ENCODE assay signal across 11 cellular contexts in the genomic region with DNA sequence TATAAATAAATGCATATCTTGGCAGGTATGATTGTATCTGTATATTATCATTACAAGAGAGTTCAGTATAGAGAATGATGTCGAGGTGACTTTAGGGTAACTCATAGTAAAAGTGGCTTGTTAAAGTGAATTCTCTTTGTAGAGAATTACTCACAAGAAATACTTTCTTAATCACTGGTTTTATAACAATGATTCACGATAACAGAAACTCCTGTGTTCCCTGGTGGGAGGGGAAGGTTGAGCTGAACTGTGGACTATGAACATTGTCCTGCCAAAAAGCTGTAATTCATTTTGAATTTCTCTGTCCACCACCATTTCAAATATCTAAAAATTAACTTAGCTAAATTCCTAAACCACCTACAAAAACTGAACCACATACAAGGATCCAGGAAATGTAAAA. TPM values are rescaled to one million over a fixed set of nuclear protein-coding genes. Genes with fewer than 3 reads are reported as not detected.
DNase-seq lines count a peak whose midpoint lies in the region; ATAC-seq and TF ChIP-seq lines count a peak whose summit lies in the region.
"Had no signal": no experiment of that assay in that cellular context is flagged by ENCODE, and none has a peak within 500 bp of the region (broad histone marks: within the 10 kb centered on the region; RNA-seq: fewer than 3 reads in every experiment).

No MANE protein-coding gene starts in this region.

- H3K36me3 Mint-ChIP-seq in immature natural killer cell: peaks cover 21 to 44% (median 22%) of the 10 kb centered on the region in 3 donors

- H2AFZ ChIP-seq in fibroblast of lung (ENCODE audit: low read length): no peak overlapping the region

- H3K27ac Mint-ChIP-seq in immature natural killer cell: no peak overlapping the region

- H3K9ac ChIP-seq in fibroblast of lung (ENCODE audit: insufficient read depth, low read length): no peak overlapping the region

- H3K4me3 ChIP-seq in fibroblast of lung (replicated peaks in 1 of 4; ENCODE audit: control extremely low read depth in 1 of 4, insufficient read depth in 1 of 4, low read depth in 3 of 4, low read length in 4 of 4) (no peak overlapping the region), skeletal muscle cell (ENCODE audit: low read depth, low read length) (no peak overlapping the region)
- H3K4me3 ChIP-seq: adrenal gland, lower lobe of right lung had no signal

- H3K4me3 Mint-ChIP-seq in immature natural killer cell: no peak overlapping the region

- H3K9me3 Mint-ChIP-seq in immature natural killer cell: no peaks in the 10 kb centered on the region

- no peaks in the 10 kb centered on the region for H3K27me3 Mint-ChIP-seq in immature natural killer cell (ENCODE audit: low read depth in 3 of 3)

- H4K20me1 ChIP-seq in fibroblast of lung (ENCODE audit: control insufficient read depth, extremely low read depth, insufficient read depth, low read length): no peaks in the 10 kb centered on the region

- H3K27ac ChIP-seq in fibroblast of lung (ENCODE audit: insufficient read depth, low read length): peak overlapping the region; percentile 30
- H3K27ac ChIP-seq: lower lobe of right lung had no signal

- TF ChIP-seq CTCF in fibroblast of lung (conservative IDR thresholded peaks at IDR 0.05 in 1 of 2, IDR thresholded peaks at IDR 0.05 in 1 of 2; ENCODE audit: low read depth in 1 of 2, low read length in 2 of 2): no peak

- no peaks in the 10 kb centered on the region for H3K9me3 ChIP-seq in fibroblast of lung (ENCODE audit: control insufficient read depth, insufficient read depth, low read depth, low read length)
- H3K9me3 ChIP-seq: adrenal gland, lower lobe of right lung had no signal

- H3K36me3 ChIP-seq in fibroblast of lung (ENCODE audit: control insufficient read depth, insufficient read depth, low read length): no peaks in the 10 kb centered on the region

- no peaks in the 10 kb centered on the region for H3K4me1 Mint-ChIP-seq in immature natural killer cell

- peaks cover 2% of the 10 kb centered on the region for H3K4me1 ChIP-seq in fibroblast of lung (ENCODE audit: control insufficient read depth, extremely low read depth, insufficient read depth, low read length)
- H3K4me1 ChIP-seq: adrenal gland, lower lobe of right lung had no signal

- ATAC-seq in GM19023 (IDR thresholded peaks at IDR 0.05; ENCODE audit: unreplicated experiment): no peak
- ATAC-seq: lower lobe of right lung had no signal

- H3K79me2 ChIP-seq in fibroblast of lung (ENCODE audit: control insufficient read depth, insufficient read depth, low read length): no peaks in the 10 kb centered on the region

- H3K27me3 ChIP-seq in fibroblast of lung (ENCODE audit: control insufficient read depth, insufficient read depth, low read length): no peaks in the 10 kb centered on the region
- H3K27me3 ChIP-seq: adrenal gland had no signal

- DNase-seq in EL (peak; percentile 65), M059J (ENCODE audit: low read depth) (peak; percentile 84), fibroblast of lung (ENCODE audit: low read depth in 2 of 2) (peak in 1 of 2 donors; percentile 75), skeletal muscle cell (ENCODE audit: low read depth) (peak; percentile 21), immature natural killer cell (no peak), pons (ENCODE audit: low spot score) (no peak)
- DNase-seq: head of caudate nucleus, lower lobe of right lung, NCI-H2171 had no signal

- no peak overlapping the region for H3K4me2 ChIP-seq in fibroblast of lung (ENCODE audit: extremely low read depth, insufficient read depth, low read length)

RNA-seq across cellular contexts. Expression of gene TPMT, which starts 7.7 kb away (rescaled TPM):
- 44.9 and 58.4 TPM in 2 replicates for total RNA-seq in M059J (2014; rRNA removed; shearing (Covaris generic))
- total RNA-seq in fibroblast of lung: 12.8 and 17.5 TPM in 2 replicates
- polyA plus RNA-seq in fibroblast of lung (20.2 and 30.5 TPM in 2 replicates), immature natural killer cell (10 to 100 TPM; 20.6 to 24.8 (median 24.0) TPM)
- 15.0 and 23.1 TPM in 2 replicates for polyA plus RNA-seq in fibroblast of lung (2012)
- polyA minus RNA-seq in fibroblast of lung (ENCODE audit: low replicate concordance): 3.5 and 5.4 TPM in 2 replicates

RNA-seq across cellular contexts. Expression of gene KDM1B, which starts 8.1 kb away (rescaled TPM):
- 11.1 and 20.5 TPM in 2 replicates for total RNA-seq in M059J (2014; rRNA removed; shearing (Covaris generic))
- 19.5 and 26.1 TPM in 2 replicates for total RNA-seq in fibroblast of lung
- 12.0 and 14.9 TPM in 2 replicates for polyA plus RNA-seq in fibroblast of lung
- 10.0 and 11.4 TPM in 2 replicates for polyA plus RNA-seq in fibroblast of lung (2012)
- polyA minus RNA-seq in fibroblast of lung (ENCODE audit: low replicate concordance): 18.2 and 19.8 TPM in 2 replicates
- polyA plus RNA-seq in immature natural killer cell: 1 to 10 TPM in 1 of 3 donors, under 1 TPM in 2; 0.05 to 1.3 (median 0.83) TPM

RNA-seq across cellular contexts. Expression of gene NHLRC1, which starts 24.7 kb away (rescaled TPM):
- total RNA-seq in M059J (2014; rRNA removed; shearing (Covaris generic)): 1.9 and 3.4 TPM in 2 replicates
- 3.1 and 3.5 TPM in 2 replicates for total RNA-seq in fibroblast of lung
- polyA plus RNA-seq in fibroblast of lung: 1.1 and 1.7 TPM in 2 replicates
- 2.0 and 2.3 TPM in 2 replicates for polyA plus RNA-seq in fibroblast of lung (2012)
- polyA minus RNA-seq in fibroblast of lung (ENCODE audit: low replicate concordance): 0.43 and 2.4 TPM in 2 replicates
- polyA plus RNA-seq in immature natural killer cell: 1 to 10 TPM; 1.1 to 4.4 (median 1.6) TPM

Comparison
In these comparisons a context has a peak if more than half of its experiments do, and no peak if none do; other contexts are left out.
1. DNase-seq: peak in EL (single experiment), M059J (single experiment) and skeletal muscle cell (single experiment); none in immature natural killer cell (0 of 3) and pons (single experiment).